In the genomic region with DNA sequence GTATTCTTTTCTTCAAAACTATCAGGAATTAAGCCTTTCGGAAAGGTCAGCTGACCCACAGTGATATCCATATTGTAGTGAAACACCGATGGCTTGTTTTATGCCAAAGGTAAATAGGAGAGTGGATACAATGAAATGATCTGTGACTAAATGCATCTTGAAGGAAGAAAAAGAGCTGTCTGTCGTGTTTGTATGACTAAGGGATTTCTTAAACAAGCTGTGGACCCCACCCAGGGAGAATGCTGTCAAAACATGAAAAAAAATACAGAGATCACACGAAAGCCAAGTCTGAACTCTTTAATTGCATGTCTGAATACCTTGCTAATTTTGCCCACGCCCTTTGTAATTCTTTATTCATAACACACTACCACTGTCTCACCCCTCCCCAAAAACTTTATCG, we compare ENCODE assay signal across 28 cellular contexts.
"Had no signal": no experiment of that assay in that cellular context is flagged by ENCODE, and none has a peak within 500 bp of the region (broad histone marks: within the 10 kb centered on the region; RNA-seq: fewer than 3 reads in every experiment).

No MANE protein-coding gene starts in this region.

- H3K4me1 ChIP-seq: parathyroid adenoma, right atrium auricular region, suprapubic skin had no signal

- H3K4me3 Mint-ChIP-seq: activated CD4-positive, alpha-beta T cell treated with anti-CD3 and anti-CD28 coated beads for 36 hours; activated CD8-positive, alpha-beta memory T cell treated with anti-CD3 and anti-CD28 coated beads, Interleukin-2, amount 10 ng/mL, durations not matched to agents 7 days and 5 days; activated CD8-positive, alpha-beta T cell treated with anti-CD3 and anti-CD28 coated beads, Interleukin-2, amount 10 ng/mL, durations not matched to agents 7 days and 5 days; activated T-cell treated with anti-CD3 and anti-CD28 coated beads, Interleukin-2, amount 50 U/mL, for 72 hours; mesothelial cell of epicardium; naive B cell; nephron progenitor cell; stimulated activated naive B cell treated with anti-CD40 and anti-IgM and Interleukin-4, amounts not matched to agents 10 μg/mL and 1 μg/mL and 100 μg/mL, for 72 hours; T-helper 2 cell treated with Interferon-gamma antibody and Interleukin-4, amounts not matched to agents 5 μg/mL and 100 μg/mL, for 36 hours had no signal

- H3K4me3 ChIP-seq: heart left ventricle, right atrium auricular region, suprapubic skin, tibial artery had no signal

- FAIRE-seq: colon, islet of Langerhans had no signal

- H3K36me3 Mint-ChIP-seq: activated CD8-positive, alpha-beta memory T cell treated with anti-CD3 and anti-CD28 coated beads, Interleukin-2, amount 10 ng/mL, durations not matched to agents 7 days and 5 days; activated naive CD4-positive, alpha-beta T cell treated with anti-CD3 and anti-CD28 coated beads, Interleukin-2, amount 50 U/mL, for 72 hours; mesothelial cell of epicardium; naive B cell; stimulated activated naive B cell treated with anti-CD40 and anti-IgM and Interleukin-4, amounts not matched to agents 10 μg/mL and 1 μg/mL and 100 μg/mL, for 72 hours had no signal

- H3K27me3 Mint-ChIP-seq: activated CD8-positive, alpha-beta memory T cell treated with anti-CD3 and anti-CD28 coated beads, Interleukin-2, amount 10 ng/mL, durations not matched to agents 7 days and 5 days; naive B cell; stimulated activated naive B cell treated with anti-CD40 and anti-IgM and Interleukin-4, amounts not matched to agents 10 μg/mL and 1 μg/mL and 100 μg/mL, for 72 hours had no signal

- H3K9me3 ChIP-seq: heart left ventricle, neutrophil, right atrium auricular region, suprapubic skin, tibial artery had no signal

- H3K27me3 ChIP-seq: brain microvascular endothelial cell, heart left ventricle, neutrophil, right atrium auricular region, suprapubic skin, tibial artery had no signal

- H2AFZ ChIP-seq: parathyroid adenoma had no signal

- H3K36me3 ChIP-seq: brain microvascular endothelial cell, heart left ventricle, neutrophil, right atrium auricular region, suprapubic skin, tibial artery had no signal

- H3K9ac ChIP-seq: parathyroid adenoma had no signal

- H3K27ac ChIP-seq: brain microvascular endothelial cell, neutrophil, parathyroid adenoma, suprapubic skin, tibial artery had no signal

- DNase-seq: activated CD4-positive, alpha-beta T cell treated with anti-CD3 and anti-CD28 coated beads for 36 hours; activated CD4-positive, CD25-positive, alpha-beta regulatory T cell; activated CD8-positive, alpha-beta memory T cell treated with anti-CD3 and anti-CD28 coated beads, Interleukin-2, amount 10 ng/mL, durations not matched to agents 7 days and 5 days; activated CD8-positive, alpha-beta T cell treated with anti-CD3 and anti-CD28 coated beads, Interleukin-2, amount 10 ng/mL, durations not matched to agents 7 days and 5 days; activated naive CD4-positive, alpha-beta T cell; activated T-cell treated with anti-CD3 and anti-CD28 coated beads, Interleukin-2, amount 50 U/mL, for 72 hours; aorta; brain microvascular endothelial cell; dermis blood vessel endothelial cell; effector CD4-positive, alpha-beta T cell; heart left ventricle; left cardiac atrium; naive B cell; nephron progenitor cell; stimulated activated CD4-positive, alpha-beta T cell treated with anti-CD3 and anti-CD28 coated beads, Interleukin-15, amount 100 ng/mL, for 24 hours; stimulated activated CD4-positive, alpha-beta T cell treated with anti-CD3 and anti-CD28 coated beads, Interleukin-2, amount 100 ng/mL, for 24 hours; stimulated activated naive B cell treated with anti-CD40 and anti-IgM and Interleukin-4, amounts not matched to agents 10 μg/mL and 1 μg/mL and 100 μg/mL, for 72 hours; T-helper 1 cell; tibial artery had no signal

- H3K9me3 Mint-ChIP-seq: activated naive CD4-positive, alpha-beta T cell treated with anti-CD3 and anti-CD28 coated beads, Interleukin-2, amount 50 U/mL, for 72 hours; activated T-cell treated with anti-CD3 and anti-CD28 coated beads, Interleukin-2, amount 50 U/mL, for 72 hours; mesothelial cell of epicardium; nephron progenitor cell; T-helper 2 cell treated with Interferon-gamma antibody and Interleukin-4, amounts not matched to agents 5 μg/mL and 100 μg/mL, for 36 hours had no signal

- H3K79me2 ChIP-seq: parathyroid adenoma had no signal

- H3K4me1 Mint-ChIP-seq: activated CD4-positive, alpha-beta T cell treated with anti-CD3 and anti-CD28 coated beads for 36 hours; activated CD8-positive, alpha-beta memory T cell treated with anti-CD3 and anti-CD28 coated beads, Interleukin-2, amount 10 ng/mL, durations not matched to agents 7 days and 5 days; naive B cell; stimulated activated naive B cell treated with anti-CD40 and anti-IgM and Interleukin-4, amounts not matched to agents 10 μg/mL and 1 μg/mL and 100 μg/mL, for 72 hours had no signal

- H3K27ac Mint-ChIP-seq: activated CD4-positive, alpha-beta T cell treated with anti-CD3 and anti-CD28 coated beads for 36 hours; activated CD8-positive, alpha-beta memory T cell treated with anti-CD3 and anti-CD28 coated beads, Interleukin-2, amount 10 ng/mL, durations not matched to agents 7 days and 5 days; activated CD8-positive, alpha-beta T cell treated with anti-CD3 and anti-CD28 coated beads, Interleukin-2, amount 10 ng/mL, durations not matched to agents 7 days and 5 days; activated naive CD4-positive, alpha-beta T cell treated with anti-CD3 and anti-CD28 coated beads, Interleukin-2, amount 50 U/mL, for 72 hours; activated T-cell treated with anti-CD3 and anti-CD28 coated beads, Interleukin-2, amount 50 U/mL, for 72 hours; mesothelial cell of epicardium; naive B cell; nephron progenitor cell; stimulated activated naive B cell treated with anti-CD40 and anti-IgM and Interleukin-4, amounts not matched to agents 10 μg/mL and 1 μg/mL and 100 μg/mL, for 72 hours; T-helper 2 cell treated with Interferon-gamma antibody and Interleukin-4, amounts not matched to agents 5 μg/mL and 100 μg/mL, for 36 hours had no signal
